Comparison of ENCODE assay signal across 11 cellular contexts in genomic region chr2:210503622-210504300, GRCh38. TPM values are rescaled to one million over a fixed set of nuclear protein-coding genes. Genes with fewer than 3 reads are reported as not detected.
DNase-seq lines count a peak whose midpoint lies in the region; ATAC-seq, FAIRE-seq and TF ChIP-seq lines count a peak whose summit lies in the region.
"Had no signal": no experiment of that assay in that cellular context is flagged by ENCODE, and none has a peak within 500 bp of the region (broad histone marks: within the 10 kb centered on the region; RNA-seq: fewer than 3 reads in every experiment).

No MANE protein-coding gene starts in this region.

- peaks cover 2 to 30% (median 16%) of the 10 kb centered on the region in 3 donors for H3K36me3 Mint-ChIP-seq in naive thymus-derived CD8-positive, alpha-beta T cell

- H3K4me3 ChIP-seq in esophagus squamous epithelium (peak overlapping the region in 3 of 4 donors; percentile 15 to 53 (median 24)), adrenal gland (peak overlapping the region in 1 of 4 donors; percentile 45)
- H3K4me3 ChIP-seq: prostate gland had no signal

- no peak for TF ChIP-seq CTCF in esophagus squamous epithelium (IDR thresholded peaks at IDR 0.05)
- TF ChIP-seq CTCF in adrenal gland (IDR thresholded peaks at IDR 0.05) = no peak

- H3K4me1 ChIP-seq in esophagus squamous epithelium (peaks cover 0 to 9% (median 0%) of the 10 kb centered on the region in 3 donors), adrenal gland (replicated peaks in 1 of 2) (no peaks in the 10 kb centered on the region)
- H3K4me1 ChIP-seq: prostate gland had no signal

- intact Hi-C loops in esophagus squamous epithelium (cut with DNase I) (no loop called here), adrenal gland (cut with DNase I) (no loop called here)

- H3K9me3 Mint-ChIP-seq in naive thymus-derived CD8-positive, alpha-beta T cell = peaks cover 5 to 63% (median 24%) of the 10 kb centered on the region in 9 donors

- H3K4me1 Mint-ChIP-seq in naive thymus-derived CD8-positive, alpha-beta T cell = peaks cover 0 to 4% (median 1%) of the 10 kb centered on the region in 4 donors

- WGBS in esophagus squamous epithelium, 2 donors = 23 to 26% methylated on average over 9 of the region's 9 CpGs
- WGBS in adrenal gland, 4 donors = 30 to 40% (median 34%) methylated on average over 9 of the region's 9 CpGs

- DNase-seq in Ammon's horn (ENCODE audit: low spot score) (peak; percentile 96), NCI-H2171 treated with DMSO at 0.1 percent for 48 hours (lab: John Stamatoyannopoulos, UW) (peak; percentile 4), esophagus squamous epithelium (lab: John Stamatoyannopoulos, UW) (no peak), adrenal gland (no peak), urothelium cell line (ENCODE audit: low spot score) (no peak)
- DNase-seq in naive thymus-derived CD8-positive, alpha-beta T cell = no peak
- no peak for DNase-seq in stimulated activated CD4-positive, alpha-beta T cell treated with anti-CD3 and anti-CD28 coated beads, Interleukin-12 subunit alpha, Interleukin-12 subunit beta, amount 100 ng/mL, for 4 hours

- no peak for FAIRE-seq in urothelium cell line (lab: Jason Lieb, UNC)

- H3K9me3 ChIP-seq in esophagus squamous epithelium = peaks cover 0 to 4% (median 0%) of the 10 kb centered on the region in 3 donors
- H3K9me3 ChIP-seq in adrenal gland (replicated peaks in 1 of 3) = no peaks in the 10 kb centered on the region
- H3K9me3 ChIP-seq: prostate gland had no signal

- POLR2A ChIA-PET in naive thymus-derived CD8-positive, alpha-beta T cell (lab: Charles Lee) = no interaction called here

- H3K4me3 Mint-ChIP-seq in naive thymus-derived CD8-positive, alpha-beta T cell = peak overlapping the region in 8 of 10 donors; percentile 30 to 80 (median 44)
- H3K4me3 Mint-ChIP-seq: activated CD4-positive, alpha-beta memory T cell treated with anti-CD3 and anti-CD28 coated beads for 36 hours had no signal

- no peak overlapping the region for H3K27ac ChIP-seq in esophagus squamous epithelium
- no peak overlapping the region for H3K27ac ChIP-seq in adrenal gland
- H3K27ac ChIP-seq: prostate gland had no signal

- H3K27me3 ChIP-seq in esophagus squamous epithelium (no peaks in the 10 kb centered on the region), adrenal gland (no peaks in the 10 kb centered on the region)

- H3K36me3 ChIP-seq in esophagus squamous epithelium = no peaks in the 10 kb centered on the region
- H3K36me3 ChIP-seq in adrenal gland (replicated peaks in 1 of 2) = no peaks in the 10 kb centered on the region
- H3K36me3 ChIP-seq: prostate gland had no signal

- H3K27me3 Mint-ChIP-seq in naive thymus-derived CD8-positive, alpha-beta T cell = peaks cover 19 to 60% (median 35%) of the 10 kb centered on the region in 5 donors

- H3K27ac Mint-ChIP-seq in naive thymus-derived CD8-positive, alpha-beta T cell = no peak overlapping the region
- H3K27ac Mint-ChIP-seq: activated CD4-positive, alpha-beta memory T cell treated with anti-CD3 and anti-CD28 coated beads for 36 hours; CD4-positive, alpha-beta memory T cell had no signal

- no peak for ATAC-seq in naive thymus-derived CD8-positive, alpha-beta T cell
- no peak for ATAC-seq in GM19023 (IDR thresholded peaks at IDR 0.05; ENCODE audit: unreplicated experiment)

- no peak for TF ChIP-seq POLR2A in esophagus squamous epithelium (IDR thresholded peaks at IDR 0.05)
- no peak for TF ChIP-seq POLR2A in adrenal gland (IDR thresholded peaks at IDR 0.05)

RNA-seq across cellular contexts. Expression of gene LANCL1, which starts 27.2 kb away (rescaled TPM):
- total RNA-seq in esophagus squamous epithelium = 10 to 100 TPM; 15.4 to 28.9 (median 24.5) TPM
- total RNA-seq in naive thymus-derived CD8-positive, alpha-beta T cell = 10 to 100 TPM; 33.5 to 35.7 TPM
- polyA plus RNA-seq in naive thymus-derived CD8-positive, alpha-beta T cell = 10 to 100 TPM; 19.5 to 28.6 (median 26.9) TPM
- total RNA-seq in adrenal gland = 10 to 100 TPM; 28.0 to 62.2 (median 48.3) TPM
- polyA plus RNA-seq in adrenal gland = 10 to 100 TPM in 1 of 3 donors, 1 to 10 TPM in 2; 7.7 to 40.8 (median 9.3) TPM

RNA-seq across cellular contexts. Expression of gene CPS1, which starts 52.6 kb away (rescaled TPM):
- total RNA-seq in esophagus squamous epithelium (1 to 10 TPM; 2.2 to 8.9 (median 4.3) TPM), adrenal gland (1 to 10 TPM in 7 of 8 donors, under 1 TPM in 1; 0.61 to 4.3 (median 1.7) TPM)
- under 1 TPM; 0.49 to 0.55 TPM for total RNA-seq in naive thymus-derived CD8-positive, alpha-beta T cell
- under 1 TPM in 1 of 3 donors, not detected in 2; 0.46 TPM for polyA plus RNA-seq in naive thymus-derived CD8-positive, alpha-beta T cell
- polyA plus RNA-seq in adrenal gland = 1 to 10 TPM in 2 of 3 donors, under 1 TPM in 1; 0.72 to 1.7 (median 1.0) TPM
- polyA plus RNA-seq: CD4-positive, alpha-beta memory T cell had no signal

Comparison
In these comparisons a context has a peak if more than half of its experiments do, and no peak if none do; other contexts are left out.
1. DNase-seq: peak in Ammon's horn (single experiment) and NCI-H2171 treated with DMSO at 0.1 percent for 48 hours (single experiment); none in esophagus squamous epithelium (single experiment), naive thymus-derived CD8-positive, alpha-beta T cell (0 of 10), adrenal gland (0 of 7), urothelium cell line (single experiment) and stimulated activated CD4-positive, alpha-beta T cell treated with anti-CD3 and anti-CD28 coated beads, Interleukin-12 subunit alpha, Interleukin-12 subunit beta, amount 100 ng/mL, for 4 hours (single experiment).